Comparison of ENCODE assay signal across 9 cellular contexts in genomic region chr9:136686534-136686793, GRCh38. TPM values are rescaled to one million over a fixed set of nuclear protein-coding genes. Genes with fewer than 3 reads are reported as not detected.
DNase-seq lines count a peak whose midpoint lies in the region; ATAC-seq and TF ChIP-seq lines count a peak whose summit lies in the region.
"Had no signal": no experiment of that assay in that cellular context is flagged by ENCODE, and none has a peak within 500 bp of the region (broad histone marks: within the 10 kb centered on the region; RNA-seq: fewer than 3 reads in every experiment).

No MANE protein-coding gene starts in this region.

- H3K27ac ChIP-seq in ascending aorta (peak overlapping the region; percentile 61 to 72), upper lobe of right lung (peak overlapping the region; percentile 92)

- no peaks in the 10 kb centered on the region for H3K27me3 ChIP-seq in ascending aorta
- H3K27me3 ChIP-seq in upper lobe of right lung = no peaks in the 10 kb centered on the region

- 0 to 2% methylated on average over 9 to 20 of the region's 20 CpGs for WGBS in lower leg skin, 2 donors

- no peaks in the 10 kb centered on the region for H3K9me3 ChIP-seq in ascending aorta
- H3K9me3 ChIP-seq in upper lobe of right lung = no peaks in the 10 kb centered on the region

- TF ChIP-seq CTCF in ascending aorta (IDR thresholded peaks at IDR 0.05) = no peak
- TF ChIP-seq CTCF in lower leg skin (IDR thresholded peaks at IDR 0.05) = no peak
- no peak for TF ChIP-seq CTCF in upper lobe of right lung (IDR thresholded peaks at IDR 0.05)

- peaks cover 3% of the 10 kb centered on the region for H3K4me1 Mint-ChIP-seq in activated naive CD4-positive, alpha-beta T cell treated with anti-CD3 and anti-CD28 coated beads for 36 hours (ENCODE audit: low read depth)

- no peaks in the 10 kb centered on the region for H3K27me3 Mint-ChIP-seq in activated naive CD4-positive, alpha-beta T cell treated with anti-CD3 and anti-CD28 coated beads for 36 hours (ENCODE audit: low read depth)

- peaks cover 11 to 18% of the 10 kb centered on the region in 2 donors for H3K4me1 ChIP-seq in ascending aorta
- peaks cover 36% of the 10 kb centered on the region for H3K4me1 ChIP-seq in upper lobe of right lung

- intact Hi-C loops in activated naive CD4-positive, alpha-beta T cell treated with anti-CD3 and anti-CD28 coated beads for 36 hours (cut with micrococcal nuclease) = loop anchor here (2.0 kb wide), 1 partner anchor 42 kb away; no protein-coding TSS in a partner anchor
- intact Hi-C loops in ascending aorta (cut with DNase I) = loop anchor here (5.0 kb wide), 1 partner anchor 41 kb away; no protein-coding TSS in a partner anchor
- intact Hi-C loops in lower leg skin (cut with DNase I; ENCODE audit: low total_unique reads) = no loop called here
- intact Hi-C loops in upper lobe of right lung (cut with DNase I) = no loop called here

- no peak for DNase-seq in activated naive CD4-positive, alpha-beta T cell treated with anti-CD3 and anti-CD28 coated beads for 36 hours
- DNase-seq in activated naive CD4-positive, alpha-beta T cell treated with anti-CD3 and anti-CD28 coated beads, Interleukin-2, amount 50 U/mL, for 72 hours (ENCODE audit: low spot score in 2 of 2) = no peak
- no peak for DNase-seq in ascending aorta (ENCODE audit: low spot score in 2 of 2)
- DNase-seq in lower leg skin (ENCODE audit: low spot score in 2 of 2) = no peak
- no peak for DNase-seq in upper lobe of right lung

- H3K27ac Mint-ChIP-seq in activated naive CD4-positive, alpha-beta T cell treated with anti-CD3 and anti-CD28 coated beads for 36 hours = no peak overlapping the region
- H3K27ac Mint-ChIP-seq in activated naive CD4-positive, alpha-beta T cell treated with anti-CD3 and anti-CD28 coated beads, Interleukin-2, amount 50 U/mL, for 72 hours = no peak overlapping the region

- no peaks in the 10 kb centered on the region for H3K36me3 Mint-ChIP-seq in activated naive CD4-positive, alpha-beta T cell treated with anti-CD3 and anti-CD28 coated beads for 36 hours (ENCODE audit: low read depth)
- H3K36me3 Mint-ChIP-seq in activated naive CD4-positive, alpha-beta T cell treated with anti-CD3 and anti-CD28 coated beads, Interleukin-2, amount 50 U/mL, for 72 hours = no peaks in the 10 kb centered on the region

- TF ChIP-seq POLR2A in lower leg skin (IDR thresholded peaks at IDR 0.05) = no peak

- H3K4me3 ChIP-seq in ascending aorta (peak overlapping the region; percentile 91 to 92), lower leg skin (ENCODE audit: low read depth, poor library complexity, severe bottlenecking) (peak overlapping the region; percentile 56), upper lobe of right lung (peak overlapping the region; percentile 93)

- H3K36me3 ChIP-seq in ascending aorta (no peaks in the 10 kb centered on the region), upper lobe of right lung (no peaks in the 10 kb centered on the region)

- CTCF ChIA-PET in activated naive CD4-positive, alpha-beta T cell treated with anti-CD3 and anti-CD28 coated beads for 36 hours (lab: Charles Lee) = interaction anchor here (1.1 kb wide), 1 partner anchor 15 kb away, joined by 3 read pairs; no protein-coding TSS in a partner anchor

- no peak for ATAC-seq in activated naive CD4-positive, alpha-beta T cell treated with anti-CD3 and anti-CD28 coated beads, Interleukin-2, amount 50 U/mL, for 72 hours
- ATAC-seq in upper lobe of right lung = no peak
- ATAC-seq in HG03378 (IDR thresholded peaks at IDR 0.05; ENCODE audit: unreplicated experiment) = no peak
- no peak for ATAC-seq in HG03097 (IDR thresholded peaks at IDR 0.05; ENCODE audit: low FRiP score, unreplicated experiment)
- ATAC-seq in GM18520 (IDR thresholded peaks at IDR 0.05; ENCODE audit: unreplicated experiment) = no peak

- H3K4me3 Mint-ChIP-seq in activated naive CD4-positive, alpha-beta T cell treated with anti-CD3 and anti-CD28 coated beads for 36 hours = peak overlapping the region; percentile 74

- no peaks in the 10 kb centered on the region for H3K9me3 Mint-ChIP-seq in activated naive CD4-positive, alpha-beta T cell treated with anti-CD3 and anti-CD28 coated beads for 36 hours
- no peaks in the 10 kb centered on the region for H3K9me3 Mint-ChIP-seq in activated naive CD4-positive, alpha-beta T cell treated with anti-CD3 and anti-CD28 coated beads, Interleukin-2, amount 50 U/mL, for 72 hours

RNA-seq across cellular contexts. Expression of gene AGPAT2, which starts 0.8 kb away (rescaled TPM):
- total RNA-seq in activated naive CD4-positive, alpha-beta T cell treated with anti-CD3 and anti-CD28 coated beads for 36 hours = 1 to 10 TPM; 8.7 to 9.4 TPM
- total RNA-seq in activated naive CD4-positive, alpha-beta T cell treated with anti-CD3 and anti-CD28 coated beads, Interleukin-2, amount 50 U/mL, for 72 hours = 10 to 100 TPM in 1 of 2 donors, 1 to 10 TPM in 1; 7.4 to 18.9 TPM
- 129 TPM for total RNA-seq in ascending aorta
- 10 to 100 TPM; 52.4 to 77.7 (median 63.5) TPM for total RNA-seq in lower leg skin
- 117 TPM for total RNA-seq in upper lobe of right lung

RNA-seq across cellular contexts. Expression of gene EGFL7, which starts 23.7 kb away (rescaled TPM):
- total RNA-seq in activated naive CD4-positive, alpha-beta T cell treated with anti-CD3 and anti-CD28 coated beads for 36 hours = under 1 TPM; 0.25 to 0.52 TPM
- 1 to 10 TPM in 1 of 2 donors, under 1 TPM in 1; 0.61 to 1.6 TPM for total RNA-seq in activated naive CD4-positive, alpha-beta T cell treated with anti-CD3 and anti-CD28 coated beads, Interleukin-2, amount 50 U/mL, for 72 hours
- 443 TPM for total RNA-seq in ascending aorta
- total RNA-seq in lower leg skin = 10 to 100 TPM; 27.8 to 62.2 (median 46.2) TPM
- 302 TPM for total RNA-seq in upper lobe of right lung

RNA-seq across cellular contexts. Expression of gene DIPK1B, which starts 25.9 kb away (rescaled TPM):
- under 1 TPM in 1 of 2 experiments, not detected in 1; 0.10 TPM for total RNA-seq in activated naive CD4-positive, alpha-beta T cell treated with anti-CD3 and anti-CD28 coated beads for 36 hours
- total RNA-seq in activated naive CD4-positive, alpha-beta T cell treated with anti-CD3 and anti-CD28 coated beads, Interleukin-2, amount 50 U/mL, for 72 hours = under 1 TPM in 1 of 2 donors, not detected in 1; 0.37 TPM
- 86.2 TPM for total RNA-seq in ascending aorta
- 10 to 100 TPM in 2 of 4 donors, 1 to 10 TPM in 2; 7.1 to 13.5 (median 9.5) TPM for total RNA-seq in lower leg skin
- total RNA-seq in upper lobe of right lung = 17.7 TPM

RNA-seq across cellular contexts. Expression of gene LCN10, which starts 56.3 kb away (rescaled TPM):
- 1 to 10 TPM in 1 of 2 experiments, under 1 TPM in 1; 0.83 to 1.0 TPM for total RNA-seq in activated naive CD4-positive, alpha-beta T cell treated with anti-CD3 and anti-CD28 coated beads for 36 hours
- 1 to 10 TPM in 1 of 2 donors, under 1 TPM in 1; 0.89 to 1.6 TPM for total RNA-seq in activated naive CD4-positive, alpha-beta T cell treated with anti-CD3 and anti-CD28 coated beads, Interleukin-2, amount 50 U/mL, for 72 hours
- 28.5 TPM for total RNA-seq in ascending aorta
- total RNA-seq in lower leg skin = 1 to 10 TPM in 2 of 4 donors, under 1 TPM in 1, not detected in 1; 0.61 to 5.7 (median 1.7) TPM
- 11.2 TPM for total RNA-seq in upper lobe of right lung
- total RNA-seq: Daoy had no signal

Comparison
In these comparisons a context has a peak if more than half of its experiments do, and no peak if none do; other contexts are left out.
1. RNA of gene EGFL7, which starts 23.7 kb away (total RNA-seq): 443 TPM in ascending aorta (single experiment), 302 TPM in upper lobe of right lung (single experiment) and 27.8 to 62.2 TPM in lower leg skin; 0.61 to 1.6 TPM in activated naive CD4-positive, alpha-beta T cell treated with anti-CD3 and anti-CD28 coated beads, Interleukin-2, amount 50 U/mL, for 72 hours and 0.25 to 0.52 TPM in activated naive CD4-positive, alpha-beta T cell treated with anti-CD3 and anti-CD28 coated beads for 36 hours; every median in the first group is over 10 times any median in the second.
2. RNA of gene DIPK1B, which starts 25.9 kb away (total RNA-seq): 86.2 TPM in ascending aorta (single experiment), 17.7 TPM in upper lobe of right lung (single experiment) and 7.1 to 13.5 TPM in lower leg skin; 0.37 TPM in activated naive CD4-positive, alpha-beta T cell treated with anti-CD3 and anti-CD28 coated beads, Interleukin-2, amount 50 U/mL, for 72 hours and 0.10 TPM in activated naive CD4-positive, alpha-beta T cell treated with anti-CD3 and anti-CD28 coated beads for 36 hours; every median in the first group is over 4 times any median in the second.
3. intact Hi-C loops: an anchor here in activated naive CD4-positive, alpha-beta T cell treated with anti-CD3 and anti-CD28 coated beads for 36 hours (2.0 kb wide) and ascending aorta (5.0 kb wide); none called in lower leg skin and upper lobe of right lung.
4. Peak in every context shown above with its lines, with median percentiles within 50 percentile points of each other: H3K4me3 ChIP-seq.